In the genomic region with DNA sequence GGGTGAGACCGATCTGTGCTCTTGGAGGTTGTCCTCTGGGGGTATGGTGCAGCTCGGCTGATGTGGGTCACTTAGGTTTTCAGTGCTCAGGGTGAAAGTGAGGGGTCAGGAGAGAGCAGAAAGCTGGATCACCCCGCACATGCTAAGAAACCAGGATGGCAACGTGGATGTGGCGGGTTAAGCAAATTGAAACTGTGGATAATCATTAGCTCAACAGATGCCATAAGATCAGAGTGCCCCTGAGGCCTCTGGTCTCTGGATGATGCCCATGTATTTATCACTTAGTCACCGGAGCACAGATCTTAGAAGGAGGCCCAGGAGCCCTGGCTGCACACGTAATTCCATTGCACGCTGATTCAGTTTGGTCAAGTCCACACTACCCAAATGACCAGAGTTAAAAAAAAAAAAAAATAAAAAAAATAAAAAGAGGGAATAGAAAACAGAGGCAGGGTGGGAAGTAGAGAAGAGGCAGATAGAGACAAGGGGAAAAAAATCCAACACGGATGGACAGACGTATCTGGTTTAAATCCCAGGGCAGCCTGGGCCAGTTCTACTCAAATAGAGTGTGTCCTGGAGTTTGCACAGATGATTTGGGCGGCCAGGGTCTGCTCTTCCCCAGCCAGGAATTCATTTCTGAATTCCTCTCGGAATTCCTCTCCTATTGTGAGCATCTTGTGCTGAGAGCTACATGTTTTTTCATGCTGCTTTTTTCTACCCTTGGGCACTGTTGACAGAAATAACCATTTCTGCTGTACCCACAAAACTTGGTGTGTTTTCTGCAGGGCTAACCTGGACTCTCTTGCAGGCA, we compare ENCODE assay signal across 1 cellular context.
TF ChIP-seq lines count a peak whose summit lies in the region.

No MANE protein-coding gene starts in this region.

TF ChIP-seq in HepG2, 621 proteins besides CTCF, POLR2A, EP300 and RAD21 (continued from another document and continues in another):
- TF ChIP-seq STAT5B (CRISPR knock-in tag; IDR thresholded peaks at IDR 0.05) (no peak), ZBTB3 (CRISPR knock-in tag; IDR thresholded peaks at IDR 0.05; ENCODE audit: borderline replicate concordance, low read depth) (no peak), GABPA (IDR thresholded peaks at IDR 0.05; ENCODE audit: low read depth, low read length) (no peak), GABPA (CRISPR knock-in tag; IDR thresholded peaks at IDR 0.05; ENCODE audit: low read depth) (no peak), ZNF292 (CRISPR knock-in tag; IDR thresholded peaks at IDR 0.05; ENCODE audit: borderline replicate concordance, low read depth) (no peak; the same call in 1 of the 2 replicates), CREM (IDR thresholded peaks at IDR 0.05) (peak; percentile 24; the same call in 1 of the 2 replicates), CREM (CRISPR knock-in tag; IDR thresholded peaks at IDR 0.05) (no peak), TBP (CRISPR knock-in tag; IDR thresholded peaks at IDR 0.05) (no peak), SOX6 (IDR thresholded peaks at IDR 0.05) (no peak), SOX6 (CRISPR knock-in tag; IDR thresholded peaks at IDR 0.05) (no peak), GFI1 (CRISPR knock-in tag; IDR thresholded peaks at IDR 0.05; ENCODE audit: borderline replicate concordance) (no peak), KAT8 (CRISPR knock-in tag; IDR thresholded peaks at IDR 0.05) (0 out of 2 replicates have a peak, but pooled peaks have one; percentile 40), ZMYM3 (CRISPR knock-in tag; IDR thresholded peaks at IDR 0.05) (no peak), ZNF264 (CRISPR knock-in tag; IDR thresholded peaks at IDR 0.05) (no peak), NPAS2 (CRISPR knock-in tag; IDR thresholded peaks at IDR 0.05; ENCODE audit: borderline replicate concordance) (no peak), ZNF577 (CRISPR knock-in tag; IDR thresholded peaks at IDR 0.05; ENCODE audit: borderline replicate concordance, low read depth) (no peak), PTBP1 (IDR thresholded peaks at IDR 0.05; ENCODE audit: low read depth, low read length, poor library complexity, severe bottlenecking) (no peak), MED1 (CRISPR knock-in tag; IDR thresholded peaks at IDR 0.05) (peak; percentile 69), ZFP82 (CRISPR knock-in tag; IDR thresholded peaks at IDR 0.05; ENCODE audit: borderline replicate concordance) (no peak), TAF1 (CRISPR knock-in tag; IDR thresholded peaks at IDR 0.05) (no peak), ZNF549 (CRISPR knock-in tag; IDR thresholded peaks at IDR 0.05) (no peak), ZNF234 (CRISPR knock-in tag; conservative IDR thresholded peaks at IDR 0.05) (no peak), ZSCAN12 (CRISPR knock-in tag; IDR thresholded peaks at IDR 0.05) (no peak), MAFG (CRISPR knock-in tag; IDR thresholded peaks at IDR 0.05) (no peak), ZNF879 (CRISPR knock-in tag; IDR thresholded peaks at IDR 0.05) (no peak), RFX1 (IDR thresholded peaks at IDR 0.05) (no peak), NRL (CRISPR knock-in tag; IDR thresholded peaks at IDR 0.05; ENCODE audit: borderline replicate concordance) (no peak), RBFOX2 (IDR thresholded peaks at IDR 0.05; ENCODE audit: low read depth, low read length) (no peak), SIN3B (IDR thresholded peaks at IDR 0.05; ENCODE audit: low read length) (no peak), FOXK2 (IDR thresholded peaks at IDR 0.05) (no peak), TOPORS (CRISPR knock-in tag; IDR thresholded peaks at IDR 0.05) (no peak), ZNF432 (CRISPR knock-in tag; IDR thresholded peaks at IDR 0.05; ENCODE audit: borderline replicate concordance) (no peak)
- TF ChIP-seq, protein P1, sequence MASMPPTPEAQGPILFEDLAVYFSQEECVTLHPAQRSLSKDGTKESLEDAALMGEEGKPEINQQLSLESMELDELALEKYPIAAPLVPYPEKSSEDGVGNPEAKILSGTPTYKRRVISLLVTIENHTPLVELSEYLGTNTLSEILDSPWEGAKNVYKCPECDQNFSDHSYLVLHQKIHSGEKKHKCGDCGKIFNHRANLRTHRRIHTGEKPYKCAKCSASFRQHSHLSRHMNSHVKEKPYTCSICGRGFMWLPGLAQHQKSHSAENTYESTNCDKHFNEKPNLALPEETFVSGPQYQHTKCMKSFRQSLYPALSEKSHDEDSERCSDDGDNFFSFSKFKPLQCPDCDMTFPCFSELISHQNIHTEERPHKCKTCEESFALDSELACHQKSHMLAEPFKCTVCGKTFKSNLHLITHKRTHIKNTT (CRISPR knock-in tag; IDR thresholded peaks at IDR 0.05) = no peak
- TF ChIP-seq, protein P2, sequence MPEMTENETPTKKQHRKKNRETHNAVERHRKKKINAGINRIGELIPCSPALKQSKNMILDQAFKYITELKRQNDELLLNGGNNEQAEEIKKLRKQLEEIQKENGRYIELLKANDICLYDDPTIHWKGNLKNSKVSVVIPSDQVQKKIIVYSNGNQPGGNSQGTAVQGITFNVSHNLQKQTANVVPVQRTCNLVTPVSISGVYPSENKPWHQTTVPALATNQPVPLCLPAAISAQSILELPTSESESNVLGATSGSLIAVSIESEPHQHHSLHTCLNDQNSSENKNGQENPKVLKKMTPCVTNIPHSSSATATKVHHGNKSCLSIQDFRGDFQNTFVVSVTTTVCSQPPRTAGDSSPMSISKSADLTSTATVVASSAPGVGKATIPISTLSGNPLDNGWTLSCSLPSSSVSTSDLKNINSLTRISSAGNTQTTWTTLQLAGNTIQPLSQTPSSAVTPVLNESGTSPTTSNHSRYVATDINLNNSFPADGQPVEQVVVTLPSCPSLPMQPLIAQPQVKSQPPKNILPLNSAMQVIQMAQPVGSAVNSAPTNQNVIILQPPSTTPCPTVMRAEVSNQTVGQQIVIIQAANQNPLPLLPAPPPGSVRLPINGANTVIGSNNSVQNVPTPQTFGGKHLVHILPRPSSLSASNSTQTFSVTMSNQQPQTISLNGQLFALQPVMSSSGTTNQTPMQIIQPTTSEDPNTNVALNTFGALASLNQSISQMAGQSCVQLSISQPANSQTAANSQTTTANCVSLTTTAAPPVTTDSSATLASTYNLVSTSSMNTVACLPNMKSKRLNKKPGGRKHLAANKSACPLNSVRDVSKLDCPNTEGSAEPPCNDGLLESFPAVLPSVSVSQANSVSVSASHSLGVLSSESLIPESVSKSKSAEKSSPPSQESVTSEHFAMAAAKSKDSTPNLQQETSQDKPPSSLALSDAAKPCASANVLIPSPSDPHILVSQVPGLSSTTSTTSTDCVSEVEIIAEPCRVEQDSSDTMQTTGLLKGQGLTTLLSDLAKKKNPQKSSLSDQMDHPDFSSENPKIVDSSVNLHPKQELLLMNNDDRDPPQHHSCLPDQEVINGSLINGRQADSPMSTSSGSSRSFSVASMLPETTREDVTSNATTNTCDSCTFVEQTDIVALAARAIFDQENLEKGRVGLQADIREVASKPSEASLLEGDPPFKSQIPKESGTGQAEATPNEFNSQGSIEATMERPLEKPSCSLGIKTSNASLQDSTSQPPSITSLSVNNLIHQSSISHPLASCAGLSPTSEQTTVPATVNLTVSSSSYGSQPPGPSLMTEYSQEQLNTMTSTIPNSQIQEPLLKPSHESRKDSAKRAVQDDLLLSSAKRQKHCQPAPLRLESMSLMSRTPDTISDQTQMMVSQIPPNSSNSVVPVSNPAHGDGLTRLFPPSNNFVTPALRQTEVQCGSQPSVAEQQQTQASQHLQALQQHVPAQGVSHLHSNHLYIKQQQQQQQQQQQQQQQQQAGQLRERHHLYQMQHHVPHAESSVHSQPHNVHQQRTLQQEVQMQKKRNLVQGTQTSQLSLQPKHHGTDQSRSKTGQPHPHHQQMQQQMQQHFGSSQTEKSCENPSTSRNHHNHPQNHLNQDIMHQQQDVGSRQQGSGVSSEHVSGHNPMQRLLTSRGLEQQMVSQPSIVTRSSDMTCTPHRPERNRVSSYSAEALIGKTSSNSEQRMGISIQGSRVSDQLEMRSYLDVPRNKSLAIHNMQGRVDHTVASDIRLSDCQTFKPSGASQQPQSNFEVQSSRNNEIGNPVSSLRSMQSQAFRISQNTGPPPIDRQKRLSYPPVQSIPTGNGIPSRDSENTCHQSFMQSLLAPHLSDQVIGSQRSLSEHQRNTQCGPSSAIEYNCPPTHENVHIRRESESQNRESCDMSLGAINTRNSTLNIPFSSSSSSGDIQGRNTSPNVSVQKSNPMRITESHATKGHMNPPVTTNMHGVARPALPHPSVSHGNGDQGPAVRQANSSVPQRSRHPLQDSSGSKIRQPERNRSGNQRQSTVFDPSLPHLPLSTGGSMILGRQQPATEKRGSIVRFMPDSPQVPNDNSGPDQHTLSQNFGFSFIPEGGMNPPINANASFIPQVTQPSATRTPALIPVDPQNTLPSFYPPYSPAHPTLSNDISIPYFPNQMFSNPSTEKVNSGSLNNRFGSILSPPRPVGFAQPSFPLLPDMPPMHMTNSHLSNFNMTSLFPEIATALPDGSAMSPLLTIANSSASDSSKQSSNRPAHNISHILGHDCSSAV (CRISPR knock-in tag; IDR thresholded peaks at IDR 0.05; ENCODE audit: borderline replicate concordance) = no peak
- TF ChIP-seq, protein P3, sequence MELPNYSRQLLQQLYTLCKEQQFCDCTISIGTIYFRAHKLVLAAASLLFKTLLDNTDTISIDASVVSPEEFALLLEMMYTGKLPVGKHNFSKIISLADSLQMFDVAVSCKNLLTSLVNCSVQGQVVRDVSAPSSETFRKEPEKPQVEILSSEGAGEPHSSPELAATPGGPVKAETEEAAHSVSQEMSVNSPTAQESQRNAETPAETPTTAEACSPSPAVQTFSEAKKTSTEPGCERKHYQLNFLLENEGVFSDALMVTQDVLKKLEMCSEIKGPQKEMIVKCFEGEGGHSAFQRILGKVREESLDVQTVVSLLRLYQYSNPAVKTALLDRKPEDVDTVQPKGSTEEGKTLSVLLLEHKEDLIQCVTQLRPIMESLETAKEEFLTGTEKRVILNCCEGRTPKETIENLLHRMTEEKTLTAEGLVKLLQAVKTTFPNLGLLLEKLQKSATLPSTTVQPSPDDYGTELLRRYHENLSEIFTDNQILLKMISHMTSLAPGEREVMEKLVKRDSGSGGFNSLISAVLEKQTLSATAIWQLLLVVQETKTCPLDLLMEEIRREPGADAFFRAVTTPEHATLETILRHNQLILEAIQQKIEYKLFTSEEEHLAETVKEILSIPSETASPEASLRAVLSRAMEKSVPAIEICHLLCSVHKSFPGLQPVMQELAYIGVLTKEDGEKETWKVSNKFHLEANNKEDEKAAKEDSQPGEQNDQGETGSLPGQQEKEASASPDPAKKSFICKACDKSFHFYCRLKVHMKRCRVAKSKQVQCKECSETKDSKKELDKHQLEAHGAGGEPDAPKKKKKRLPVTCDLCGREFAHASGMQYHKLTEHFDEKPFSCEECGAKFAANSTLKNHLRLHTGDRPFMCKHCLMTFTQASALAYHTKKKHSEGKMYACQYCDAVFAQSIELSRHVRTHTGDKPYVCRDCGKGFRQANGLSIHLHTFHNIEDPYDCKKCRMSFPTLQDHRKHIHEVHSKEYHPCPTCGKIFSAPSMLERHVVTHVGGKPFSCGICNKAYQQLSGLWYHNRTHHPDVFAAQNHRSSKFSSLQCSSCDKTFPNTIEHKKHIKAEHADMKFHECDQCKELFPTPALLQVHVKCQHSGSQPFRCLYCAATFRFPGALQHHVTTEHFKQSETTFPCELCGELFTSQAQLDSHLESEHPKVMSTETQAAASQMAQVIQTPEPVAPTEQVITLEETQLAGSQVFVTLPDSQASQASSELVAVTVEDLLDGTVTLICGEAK (IDR thresholded peaks at IDR 0.05) = no peak
- TF ChIP-seq, protein P3 (CRISPR knock-in tag; IDR thresholded peaks at IDR 0.05) = no peak
- TF ChIP-seq, protein P4, sequence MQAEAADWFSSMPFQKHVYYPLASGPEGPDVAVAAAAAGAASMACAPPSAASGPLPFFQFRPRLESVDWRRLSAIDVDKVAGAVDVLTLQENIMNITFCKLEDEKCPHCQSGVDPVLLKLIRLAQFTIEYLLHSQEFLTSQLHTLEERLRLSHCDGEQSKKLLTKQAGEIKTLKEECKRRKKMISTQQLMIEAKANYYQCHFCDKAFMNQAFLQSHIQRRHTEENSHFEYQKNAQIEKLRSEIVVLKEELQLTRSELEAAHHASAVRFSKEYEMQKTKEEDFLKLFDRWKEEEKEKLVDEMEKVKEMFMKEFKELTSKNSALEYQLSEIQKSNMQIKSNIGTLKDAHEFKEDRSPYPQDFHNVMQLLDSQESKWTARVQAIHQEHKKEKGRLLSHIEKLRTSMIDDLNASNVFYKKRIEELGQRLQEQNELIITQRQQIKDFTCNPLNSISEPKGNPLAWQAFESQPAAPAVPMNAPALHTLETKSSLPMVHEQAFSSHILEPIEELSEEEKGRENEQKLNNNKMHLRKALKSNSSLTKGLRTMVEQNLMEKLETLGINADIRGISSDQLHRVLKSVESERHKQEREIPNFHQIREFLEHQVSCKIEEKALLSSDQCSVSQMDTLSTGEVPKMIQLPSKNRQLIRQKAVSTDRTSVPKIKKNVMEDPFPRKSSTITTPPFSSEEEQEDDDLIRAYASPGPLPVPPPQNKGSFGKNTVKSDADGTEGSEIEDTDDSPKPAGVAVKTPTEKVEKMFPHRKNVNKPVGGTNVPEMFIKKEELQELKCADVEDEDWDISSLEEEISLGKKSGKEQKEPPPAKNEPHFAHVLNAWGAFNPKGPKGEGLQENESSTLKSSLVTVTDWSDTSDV (CRISPR knock-in tag; IDR thresholded peaks at IDR 0.05) = no peak
